8 cellular contexts compared by ENCODE assay signal in genomic region chr22:20920881-20921203, GRCh38. TPM values are rescaled to one million over a fixed set of nuclear protein-coding genes. Genes with fewer than 3 reads are reported as not detected.
DNase-seq lines count a peak whose midpoint lies in the region; ATAC-seq and TF ChIP-seq lines count a peak whose summit lies in the region.

No MANE protein-coding gene starts in this region.

- in situ Hi-C loops in gastrocnemius medialis (cut with MboI; ENCODE audit: low sequenced_read_pairs in 4 of 4) = no loop called here

- peak overlapping the region; percentile 23 to 97 (median 96) for H3K27ac ChIP-seq in gastrocnemius medialis

- ATAC-seq in T-cell (replicated peaks in 1 of 4) (no peak), gastrocnemius medialis (no peak), GM21360 (IDR thresholded peaks at IDR 0.05; ENCODE audit: unreplicated experiment) (no peak)

- H3K4me1 ChIP-seq in gastrocnemius medialis = peaks cover 24 to 52% of the 10 kb centered on the region in 2 donors

- H3K36me3 ChIP-seq in gastrocnemius medialis = no peaks in the 10 kb centered on the region

- peak overlapping the region; percentile 9 to 12 for H3K27ac Mint-ChIP-seq in T-cell

- POLR2A ChIA-PET in T-cell (lab: Charles Lee) = interaction anchor here in 1 of 2 donors (1.1 kb wide), 1 partner anchor 11 kb away, joined by 3 read pairs; no protein-coding TSS in a partner anchor

- CTCF ChIA-PET in T-cell (lab: Charles Lee) = interaction anchor here in 1 of 2 donors (0.6 kb wide), 1 partner anchor 109 kb away, joined by 3 read pairs; no protein-coding TSS in a partner anchor

- DNase-seq in GM12865 (ENCODE audit: low read depth) = no peak
- DNase-seq in T-cell = no peak
- DNase-seq in fibroblast of pulmonary artery (ENCODE audit: low read depth) = no peak
- DNase-seq in gastrocnemius medialis = no peak
- DNase-seq in NCI-H1694 (lab: John Stamatoyannopoulos, UW) = no peak
- no peak for DNase-seq in DMS114 treated with DMSO at 0.1 percent for 48 hours (lab: John Stamatoyannopoulos, UW; ENCODE audit: unreplicated experiment)
- no peak for DNase-seq in NCI-H187 treated with DMSO at 0.1 percent for 48 hours (lab: John Stamatoyannopoulos, UW)

- H3K27me3 Mint-ChIP-seq in T-cell = no peaks in the 10 kb centered on the region

- H3K27me3 ChIP-seq in gastrocnemius medialis = no peaks in the 10 kb centered on the region

- H3K9me3 ChIP-seq in gastrocnemius medialis = no peaks in the 10 kb centered on the region

- intact Hi-C loops in gastrocnemius medialis (cut with DNase I; ENCODE audit: low total_unique reads) = loop anchor here (2.0 kb wide), 1 partner anchor 24 kb away; no protein-coding TSS in a partner anchor

- H3K36me3 Mint-ChIP-seq in T-cell = peaks cover 13% of the 10 kb centered on the region

- peak overlapping the region; percentile 62 for H3K4me3 ChIP-seq in GM12865 (ENCODE audit: low read depth, low read length)
- peak overlapping the region; percentile 95 for H3K4me3 ChIP-seq in fibroblast of pulmonary artery (replicated peaks; ENCODE audit: low read depth, low read length)
- H3K4me3 ChIP-seq in gastrocnemius medialis = peak overlapping the region; percentile 87 to 97 (median 90)

- no peak for TF ChIP-seq POLR2A in gastrocnemius medialis (IDR thresholded peaks at IDR 0.05)

- H3K9me3 Mint-ChIP-seq in T-cell = no peaks in the 10 kb centered on the region

- TF ChIP-seq CTCF in GM12865 (IDR thresholded peaks at IDR 0.05; ENCODE audit: insufficient read depth, low read depth, low read length, missing control alignments) (no peak), fibroblast of pulmonary artery (IDR thresholded peaks at IDR 0.05; ENCODE audit: low read length, missing control alignments) (no peak), gastrocnemius medialis (IDR thresholded peaks at IDR 0.05 in 4 of 5, conservative IDR thresholded peaks at IDR 0.05 in 1 of 5) (no peak)

- H3K4me3 Mint-ChIP-seq in T-cell = peak overlapping the region; percentile 95 to 97 (median 97)

- H3K4me1 Mint-ChIP-seq in T-cell = peaks cover 63 to 68% (median 64%) of the 10 kb centered on the region in 3 donors

RNA-seq across cellular contexts. Expression of gene CRKL, which starts 3.6 kb away (rescaled TPM):
- total RNA-seq in T-cell (10 to 100 TPM; 41.7 to 87.7 (median 85.4) TPM), gastrocnemius medialis (100 to 1,000 TPM in 1 of 4 donors, 10 to 100 TPM in 3; 73.3 to 109 (median 84.7) TPM)

RNA-seq across cellular contexts. Expression of gene AIFM3, which starts 46.2 kb away (rescaled TPM):
- total RNA-seq in T-cell = 1 to 10 TPM in 2 of 5 donors, under 1 TPM in 3; 0.33 to 1.7 (median 0.66) TPM
- total RNA-seq in gastrocnemius medialis = under 1 TPM in 2 of 4 donors, not detected in 2; 0.22 to 0.42 TPM
